20 cellular contexts compared by ENCODE assay signal in the genomic region with DNA sequence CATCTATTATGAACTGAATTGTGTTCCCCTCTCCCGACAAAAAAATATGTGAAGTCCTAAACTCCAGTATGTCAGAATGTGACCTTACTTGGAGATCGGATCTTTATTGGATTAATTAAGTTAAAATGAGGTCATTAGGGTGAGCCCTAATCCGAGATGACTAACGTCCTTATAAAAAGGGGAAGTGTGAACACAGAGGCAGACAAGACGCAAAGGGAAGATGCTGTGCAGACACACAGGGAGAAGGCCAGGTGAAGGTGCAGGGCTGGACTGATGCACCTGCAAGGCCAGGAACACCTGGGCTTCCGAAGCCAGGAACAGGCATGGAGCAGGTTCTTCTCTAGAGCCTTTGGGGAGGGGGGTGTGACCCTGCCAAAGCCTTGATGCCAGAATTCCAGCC.
DNase-seq lines count a peak whose midpoint lies in the region; ATAC-seq, FAIRE-seq and TF ChIP-seq lines count a peak whose summit lies in the region.
"Had no signal": no experiment of that assay in that cellular context is flagged by ENCODE, and none has a peak within 500 bp of the region (broad histone marks: within the 10 kb centered on the region; RNA-seq: fewer than 3 reads in every experiment).

No MANE protein-coding gene starts in this region.

- DNase-seq in NB4 (ENCODE audit: low read depth) (peak; percentile 33), GM12878 (ENCODE audit: low read depth, low spot score) (no peak), COR-L47 (lab: John Stamatoyannopoulos, UW) (no peak)
- DNase-seq: activated CD4-positive, alpha-beta T cell treated with anti-CD3 and anti-CD28 coated beads for 48 hours; activated naive CD4-positive, alpha-beta T cell treated with anti-CD3 and anti-CD28 coated beads, Interleukin-2, amount 10 ng/mL, durations not matched to agents 7 days and 5 days; activated T-cell treated with anti-CD3 and anti-CD28 coated beads, Interleukin-2, amount 50 U/mL, for 72 hours; CD8-positive, alpha-beta T cell; DMS153; GDM1; NCI-H1694; posterior cingulate gyrus; SHP77; testis had no signal

- no peak for TF ChIP-seq RAD21 in GM12878 (IDR thresholded peaks at IDR 0.05; ENCODE audit: insufficient read depth, low read depth, low read length)

- TF ChIP-seq EP300 in GM12878 (IDR thresholded peaks at IDR 0.05; ENCODE audit: borderline replicate concordance in 1 of 2, control insufficient read depth in 1 of 2, low read depth in 2 of 2, low read length in 2 of 2), result 0 out of 4 replicates have a peak, but pooled peaks of 1 of the 2 experiments have one; percentile 16

- no peak overlapping the region for H3K27ac ChIP-seq in GM12878 (ENCODE audit: control insufficient read depth, insufficient read depth)
- H3K27ac ChIP-seq: testis had no signal

- POLR2A ChIA-PET in GM12878 (lab: Charles Lee), result interaction anchor here (0.5 to 1.0 kb wide), 2 partner anchors 11 to 284 kb away, joined by 3 to 7 read pairs; no protein-coding TSS in a partner anchor

- H4K20me1 ChIP-seq in GM12878 (ENCODE audit: control insufficient read depth, insufficient read depth), result no peaks in the 10 kb centered on the region

- H2AFZ ChIP-seq in GM12878 (ENCODE audit: control insufficient read depth, low read depth, low read length), result no peak overlapping the region

- in situ Hi-C loops in GM12878 (cut with MboI), result loop anchor here (25.0 kb wide), 1 partner anchor 1440 kb away; no protein-coding TSS in a partner anchor

- intact Hi-C loops in GM12878 (cut with micrococcal nuclease; ENCODE audit: unreplicated experiment), result no loop called here

- H3K27me3 ChIP-seq in GM12878 (replicated peaks in 1 of 2; ENCODE audit: control insufficient read depth in 2 of 2, insufficient read depth in 2 of 2, low read length in 1 of 2), result no peaks in the 10 kb centered on the region
- H3K27me3 ChIP-seq: testis had no signal

- no peaks in the 10 kb centered on the region for H3K36me3 Mint-ChIP-seq in stimulated activated memory B cell treated with anti-CD40 and anti-IgM and Interleukin-4, amounts not matched to agents 10 μg/mL and 1 μg/mL and 100 μg/mL, for 72 hours
- H3K36me3 Mint-ChIP-seq: activated naive CD4-positive, alpha-beta T cell treated with anti-CD3 and anti-CD28 coated beads, Interleukin-2, amount 10 ng/mL, durations not matched to agents 7 days and 5 days; CD8-positive, alpha-beta T cell; stimulated activated effector memory CD8-positive, alpha-beta T cell treated with anti-CD3 and anti-CD28 coated beads, Interleukin-12 subunit alpha, Interleukin-12 subunit beta, amount 100 ng/mL, for 72 hours had no signal

- no TSS peak for BruUV-seq in GM12878 (replicated peaks; lab: Mats Ljungman, UMichigan)

- no peaks in the 10 kb centered on the region for H3K9me3 Mint-ChIP-seq in stimulated activated memory B cell treated with anti-CD40 and anti-IgM and Interleukin-4, amounts not matched to agents 10 μg/mL and 1 μg/mL and 100 μg/mL, for 72 hours
- H3K9me3 Mint-ChIP-seq: activated naive CD4-positive, alpha-beta T cell treated with anti-CD3 and anti-CD28 coated beads, Interleukin-2, amount 10 ng/mL, durations not matched to agents 7 days and 5 days; activated T-cell treated with anti-CD3 and anti-CD28 coated beads, Interleukin-2, amount 50 U/mL, for 72 hours; CD8-positive, alpha-beta T cell; dendritic cell treated with granulocyte-macrophage colony-stimulating factor and Interleukin-4, amounts not matched to agents 40 ng/mL and 50 ng/mL, for 4 days; neural crest cell; stimulated activated effector memory CD8-positive, alpha-beta T cell treated with anti-CD3 and anti-CD28 coated beads, Interleukin-12 subunit alpha, Interleukin-12 subunit beta, amount 100 ng/mL, for 72 hours had no signal

- no peaks in the 10 kb centered on the region for H3K36me3 ChIP-seq in GM12878 (ENCODE audit: control insufficient read depth in 2 of 2, insufficient read depth in 2 of 2, low read length in 1 of 2)

- H3K9me3 ChIP-seq in GM12878 (replicated peaks; ENCODE audit: control insufficient read depth, insufficient read depth, low read length), result no peaks in the 10 kb centered on the region
- H3K9me3 ChIP-seq: testis had no signal

- RAD21 ChIA-PET in GM12878 (lab: Charles Lee; ENCODE audit: unreplicated experiment), result interaction anchor here (1.1 to 2.7 kb wide), 3 partner anchors 8 to 15 kb away, joined by 3 to 7 read pairs (median 6); no protein-coding TSS in a partner anchor

- WGBS in GM12878 (ENCODE audit: insufficient coverage, insufficient replicate concordance, low lambda C conversion rate, missing lambda C conversion rate), result 11% methylated on average over 6 of the region's 6 CpGs

- H3K4me1 ChIP-seq in GM12878 (ENCODE audit: control insufficient read depth, insufficient read depth, low read length), result no peaks in the 10 kb centered on the region
- H3K4me1 ChIP-seq: testis had no signal

- TF ChIP-seq CTCF in NB4 (IDR thresholded peaks at IDR 0.05; ENCODE audit: low read depth, low read length) (no peak), GM12878 (IDR thresholded peaks at IDR 0.05 in 2 of 3, conservative IDR thresholded peaks at IDR 0.05 in 1 of 3; ENCODE audit: control insufficient read depth in 2 of 3, extremely low read depth in 1 of 3, insufficient read depth in 1 of 3, low read depth in 3 of 3, low read length in 3 of 3) (no peak)

- H3K4me2 ChIP-seq in GM12878 (ENCODE audit: control insufficient read depth, insufficient read depth), result no peak overlapping the region

- no peak for FAIRE-seq in GM12878 (lab: Jason Lieb, UNC)

- no peak overlapping the region for H3K4me3 ChIP-seq in NB4 (ENCODE audit: low read depth, low read length)
- no peak overlapping the region for H3K4me3 ChIP-seq in GM12878
- H3K4me3 ChIP-seq: testis had no signal

- H3K27me3 Mint-ChIP-seq in stimulated activated memory B cell treated with anti-CD40 and anti-IgM and Interleukin-4, amounts not matched to agents 10 μg/mL and 1 μg/mL and 100 μg/mL, for 72 hours, result peaks cover 8% of the 10 kb centered on the region
- H3K27me3 Mint-ChIP-seq: activated naive CD4-positive, alpha-beta T cell treated with anti-CD3 and anti-CD28 coated beads, Interleukin-2, amount 10 ng/mL, durations not matched to agents 7 days and 5 days had no signal

- CTCF ChIA-PET in GM12878 (lab: Yijun Ruan, JAX), result interaction anchor here (0.6 to 3.0 kb wide), 3 partner anchors 11 to 265 kb away, joined by 3 to 12 read pairs (median 3); no protein-coding TSS in a partner anchor

- no peak overlapping the region for H3K9ac ChIP-seq in GM12878 (ENCODE audit: control insufficient read depth, insufficient read depth, low read length)

- no peak for TF ChIP-seq POLR2A in NB4 (IDR thresholded peaks at IDR 0.05; ENCODE audit: extremely low read depth, insufficient read length)
- no peak for TF ChIP-seq POLR2A in GM12878 (IDR thresholded peaks at IDR 0.05; ENCODE audit: low read depth, low read length)

- SMC1A ChIA-PET in GM12878 (lab: Charles Lee; ENCODE audit: uncharacterized antibody, unreplicated experiment), result interaction anchor here (1.3 to 3.9 kb wide), 5 partner anchors 10 to 101 kb away, joined by 3 to 23 read pairs (median 15); no protein-coding TSS in a partner anchor

- H3K4me1 Mint-ChIP-seq in stimulated activated memory B cell treated with anti-CD40 and anti-IgM and Interleukin-4, amounts not matched to agents 10 μg/mL and 1 μg/mL and 100 μg/mL, for 72 hours, result no peaks in the 10 kb centered on the region
- H3K4me1 Mint-ChIP-seq: activated naive CD4-positive, alpha-beta T cell treated with anti-CD3 and anti-CD28 coated beads, Interleukin-2, amount 10 ng/mL, durations not matched to agents 7 days and 5 days; stimulated activated effector memory CD8-positive, alpha-beta T cell treated with anti-CD3 and anti-CD28 coated beads, Interleukin-12 subunit alpha, Interleukin-12 subunit beta, amount 100 ng/mL, for 72 hours had no signal

- no peak overlapping the region for H3K27ac Mint-ChIP-seq in stimulated activated memory B cell treated with anti-CD40 and anti-IgM and Interleukin-4, amounts not matched to agents 10 μg/mL and 1 μg/mL and 100 μg/mL, for 72 hours
- H3K27ac Mint-ChIP-seq: activated naive CD4-positive, alpha-beta T cell treated with anti-CD3 and anti-CD28 coated beads, Interleukin-2, amount 10 ng/mL, durations not matched to agents 7 days and 5 days; activated T-cell treated with anti-CD3 and anti-CD28 coated beads, Interleukin-2, amount 50 U/mL, for 72 hours; CD8-positive, alpha-beta T cell; dendritic cell treated with granulocyte-macrophage colony-stimulating factor and Interleukin-4, amounts not matched to agents 40 ng/mL and 50 ng/mL, for 4 days; stimulated activated effector memory CD8-positive, alpha-beta T cell treated with anti-CD3 and anti-CD28 coated beads, Interleukin-12 subunit alpha, Interleukin-12 subunit beta, amount 100 ng/mL, for 72 hours had no signal

- ATAC-seq in GM18511 (IDR thresholded peaks at IDR 0.05; ENCODE audit: unreplicated experiment), result peak; percentile 79
- peak; percentile 70 for ATAC-seq in GM21723 (IDR thresholded peaks at IDR 0.05; ENCODE audit: unreplicated experiment)
- peak; percentile 86 for ATAC-seq in GM12878
- no peak for ATAC-seq in stimulated activated memory B cell treated with anti-CD40 and anti-IgM and Interleukin-4, amounts not matched to agents 10 μg/mL and 1 μg/mL and 100 μg/mL, for 72 hours
- no peak for ATAC-seq in GM18907 (IDR thresholded peaks at IDR 0.05; ENCODE audit: unreplicated experiment)
- ATAC-seq: activated T-cell treated with anti-CD3 and anti-CD28 coated beads, Interleukin-2, amount 50 U/mL, for 72 hours; CD8-positive, alpha-beta T cell; stimulated activated effector memory CD8-positive, alpha-beta T cell treated with anti-CD3 and anti-CD28 coated beads, Interleukin-12 subunit alpha, Interleukin-12 subunit beta, amount 100 ng/mL, for 72 hours had no signal

- H3K79me2 ChIP-seq in GM12878 (ENCODE audit: control insufficient read depth, insufficient read depth, low read length), result no peaks in the 10 kb centered on the region

- no peak overlapping the region for H3K4me3 Mint-ChIP-seq in stimulated activated memory B cell treated with anti-CD40 and anti-IgM and Interleukin-4, amounts not matched to agents 10 μg/mL and 1 μg/mL and 100 μg/mL, for 72 hours
- H3K4me3 Mint-ChIP-seq: activated naive CD4-positive, alpha-beta T cell treated with anti-CD3 and anti-CD28 coated beads, Interleukin-2, amount 10 ng/mL, durations not matched to agents 7 days and 5 days; activated T-cell treated with anti-CD3 and anti-CD28 coated beads, Interleukin-2, amount 50 U/mL, for 72 hours; CD8-positive, alpha-beta T cell; dendritic cell treated with granulocyte-macrophage colony-stimulating factor and Interleukin-4, amounts not matched to agents 40 ng/mL and 50 ng/mL, for 4 days; neural crest cell; stimulated activated effector memory CD8-positive, alpha-beta T cell treated with anti-CD3 and anti-CD28 coated beads, Interleukin-12 subunit alpha, Interleukin-12 subunit beta, amount 100 ng/mL, for 72 hours had no signal

TF ChIP-seq in GM12878, 131 proteins besides CTCF, POLR2A, EP300 and RAD21 (continues in another document):
- TF ChIP-seq SIX5 (IDR thresholded peaks at IDR 0.05; ENCODE audit: low read depth, low read length, severe bottlenecking) (no peak), SPI1 (IDR thresholded peaks at IDR 0.05; ENCODE audit: borderline replicate concordance, insufficient read depth, low read depth, low read length) (peak; percentile 97), EED (IDR thresholded peaks at IDR 0.05; ENCODE audit: low read depth) (no peak), BCL11A (IDR thresholded peaks at IDR 0.05; ENCODE audit: low read depth, low read length) (0 out of 2 replicates have a peak, but pooled peaks have one; percentile 41)

Comparison
In these comparisons a context has a peak if more than half of its experiments do, and no peak if none do; other contexts are left out.
1. ATAC-seq: peak in GM18511 (single experiment), GM21723 (single experiment) and GM12878 (single experiment); none in stimulated activated memory B cell treated with anti-CD40 and anti-IgM and Interleukin-4, amounts not matched to agents 10 μg/mL and 1 μg/mL and 100 μg/mL, for 72 hours (single experiment) and GM18907 (single experiment).